ENCODE assay signal across 8 cellular contexts in genomic region chr17:4594406-4595349, GRCh38.
DNase-seq lines count a peak whose midpoint lies in the region; ATAC-seq lines count a peak whose summit lies in the region.

No MANE protein-coding gene starts in this region.

- peak; percentile 44 for ATAC-seq in stimulated activated naive CD8-positive, alpha-beta T cell treated with anti-CD3 and anti-CD28 coated beads, Interleukin-15, Interleukin-2, amounts not matched to agents 100 U/mL and 50 U/mL, for 24 hours
- no peak for ATAC-seq in GM21526 (IDR thresholded peaks at IDR 0.05; ENCODE audit: low FRiP score, unreplicated experiment)
- ATAC-seq in GM21367 (IDR thresholded peaks at IDR 0.05; ENCODE audit: unreplicated experiment): no peak

- DNase-seq in NCI-H146 (lab: John Stamatoyannopoulos, UW): peak; percentile 19
- no peak for DNase-seq in NCI-H146 treated with DMSO at 0.1 percent for 48 hours (lab: John Stamatoyannopoulos, UW; ENCODE audit: unreplicated experiment)
- DNase-seq in activated T-cell treated with anti-CD3 and anti-CD28 coated beads for 4 hours: peak; percentile 5
- peak; percentile 82 for DNase-seq in left kidney (ENCODE audit: low read depth, low spot score)
- DNase-seq in stimulated activated naive CD8-positive, alpha-beta T cell treated with anti-CD3 and anti-CD28 coated beads, Interleukin-15, Interleukin-2, amounts not matched to agents 100 U/mL and 50 U/mL, for 24 hours: peak; percentile 65
- DNase-seq in SHP77 treated with DMSO at 0.1 percent for 48 hours (lab: John Stamatoyannopoulos, UW): no peak

Comparison
In these comparisons a context has a peak if more than half of its experiments do, and no peak if none do; other contexts are left out.
1. DNase-seq: peak in NCI-H146 (single experiment), activated T-cell treated with anti-CD3 and anti-CD28 coated beads for 4 hours (single experiment), left kidney (single experiment) and stimulated activated naive CD8-positive, alpha-beta T cell treated with anti-CD3 and anti-CD28 coated beads, Interleukin-15, Interleukin-2, amounts not matched to agents 100 U/mL and 50 U/mL, for 24 hours (single experiment); none in NCI-H146 treated with DMSO at 0.1 percent for 48 hours (single experiment) and SHP77 treated with DMSO at 0.1 percent for 48 hours (single experiment).